Comparison of ENCODE assay signal across 19 cellular contexts in the genomic region with DNA sequence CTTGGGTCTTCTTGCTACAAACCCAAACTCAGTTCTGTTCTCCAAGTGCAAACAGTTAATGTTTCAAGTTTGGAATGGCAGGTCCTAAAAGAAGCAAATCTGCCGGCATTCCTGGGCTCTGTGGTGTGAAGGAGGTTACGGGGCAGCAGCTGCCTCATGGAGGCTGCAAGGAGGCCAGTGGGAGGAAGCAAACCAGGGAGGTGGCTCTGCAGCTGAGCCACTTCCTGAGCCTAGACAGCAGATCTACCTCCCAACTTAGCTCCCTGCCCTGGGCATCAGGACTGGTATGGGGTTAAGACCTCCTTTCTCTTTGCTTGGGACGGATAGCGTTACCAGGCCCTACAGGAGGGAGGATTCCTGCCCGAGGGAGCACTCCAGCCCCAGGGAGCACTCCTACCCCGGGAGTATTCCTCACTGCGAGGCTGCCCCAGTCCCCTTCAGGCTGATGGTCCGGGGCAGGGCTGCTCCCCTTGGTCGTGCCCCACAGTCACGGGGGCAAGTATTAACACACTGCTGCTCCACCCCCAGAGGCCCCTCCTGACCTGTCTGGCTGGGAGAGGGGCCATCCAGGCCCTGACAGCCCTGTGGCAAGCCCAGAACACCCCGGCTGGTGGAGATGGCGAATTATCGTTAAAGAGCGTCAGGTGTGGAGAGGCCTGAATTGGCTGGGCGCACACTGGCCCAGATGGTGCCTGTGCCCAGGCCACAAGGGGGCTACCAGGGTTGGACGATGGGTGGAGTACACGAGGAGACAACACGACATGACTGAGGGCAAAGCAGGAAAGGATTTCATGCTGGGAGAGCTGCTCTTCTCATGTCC.
DNase-seq lines count a peak whose midpoint lies in the region; ATAC-seq and TF ChIP-seq lines count a peak whose summit lies in the region.
"Had no signal": no experiment of that assay in that cellular context is flagged by ENCODE, and none has a peak within 500 bp of the region (broad histone marks: within the 10 kb centered on the region; RNA-seq: fewer than 3 reads in every experiment).

No MANE protein-coding gene starts in this region.

- H3K4ac ChIP-seq in H9 (ENCODE audit: low read depth, low read length) = no peak overlapping the region

- no peak overlapping the region for H3K23ac ChIP-seq in H9 (ENCODE audit: insufficient read length, low read depth, low read length)

- H2AFZ ChIP-seq in H9 (ENCODE audit: low read length) = no peak overlapping the region
- no peak overlapping the region for H2AFZ ChIP-seq in osteoblast (ENCODE audit: low read length)

- H3K27ac Mint-ChIP-seq in H9 (peak overlapping the region in 2 of 3 experiments; percentile 23 to 66; a peak in 2 of 7 replicates), immature natural killer cell (peak overlapping the region in 4 of 6 donors; percentile 56 to 71 (median 58)), T-cell (no peak overlapping the region)
- H3K27ac Mint-ChIP-seq: activated naive CD8-positive, alpha-beta T cell treated with anti-CD3 and anti-CD28 coated beads, Interleukin-2, amount 10 ng/mL, durations not matched to agents 7 days and 5 days; progenitor cell of endocrine pancreas had no signal

- no peaks in the 10 kb centered on the region for H3K79me1 ChIP-seq in H9 (ENCODE audit: insufficient read depth, low read depth, low read length, poor library complexity, severe bottlenecking)

- CTCF ChIA-PET in T-cell (lab: Charles Lee) = no interaction called here

- H3K36me3 Mint-ChIP-seq in H9 (ENCODE audit: insufficient read depth in 1 of 3, low read depth in 3 of 3) (no peaks in the 10 kb centered on the region), immature natural killer cell (peaks cover 3 to 10% (median 10%) of the 10 kb centered on the region in 3 donors), T-cell (peaks cover 20% of the 10 kb centered on the region)

- H2BK15ac ChIP-seq in H9 (ENCODE audit: low read depth, low read length) = no peak overlapping the region

- H3K27me3 Mint-ChIP-seq in H9 (ENCODE audit: low read depth) (no peaks in the 10 kb centered on the region), immature natural killer cell (ENCODE audit: low read depth in 3 of 3) (peaks cover 0 to 6% (median 0%) of the 10 kb centered on the region in 3 donors), T-cell (no peaks in the 10 kb centered on the region)
- H3K27me3 Mint-ChIP-seq: activated naive CD8-positive, alpha-beta T cell treated with anti-CD3 and anti-CD28 coated beads, Interleukin-2, amount 10 ng/mL, durations not matched to agents 7 days and 5 days; CD4-positive, CD25-positive, alpha-beta regulatory T cell; progenitor cell of endocrine pancreas had no signal

- H3K27ac ChIP-seq in H9 (ENCODE audit: insufficient read length, low read depth, low read length) = no peak overlapping the region
- H3K27ac ChIP-seq in osteoblast (ENCODE audit: low read depth, low read length) = no peak overlapping the region
- H3K27ac ChIP-seq in suprapubic skin = no peak overlapping the region
- H3K27ac ChIP-seq: heart right ventricle, left ventricle myocardium inferior, Peyer's patch had no signal

- no peak for TF ChIP-seq EP300 in suprapubic skin (IDR thresholded peaks at IDR 0.05)

- TF ChIP-seq CTCF in H9 (conservative IDR thresholded peaks at IDR 0.05) (no peak), osteoblast (IDR thresholded peaks at IDR 0.05; ENCODE audit: extremely low read depth, low read depth, low read length) (no peak), suprapubic skin (IDR thresholded peaks at IDR 0.05) (no peak)

- H3K27me3 ChIP-seq in H9 (ENCODE audit: insufficient read depth, low read length) (no peaks in the 10 kb centered on the region), osteoblast (ENCODE audit: insufficient read depth, low read length) (no peaks in the 10 kb centered on the region), suprapubic skin (no peaks in the 10 kb centered on the region)
- H3K27me3 ChIP-seq: heart right ventricle, Peyer's patch had no signal

- no peak overlapping the region for H3K14ac ChIP-seq in H9 (ENCODE audit: insufficient read depth, low read length)

- H3K4me3 ChIP-seq in osteoblast (ENCODE audit: insufficient read depth, low read length) (no peak overlapping the region), suprapubic skin (no peak overlapping the region)
- H3K4me3 ChIP-seq: heart right ventricle, left ventricle myocardium inferior, Peyer's patch had no signal

- no peak overlapping the region for H2BK5ac ChIP-seq in H9 (ENCODE audit: insufficient read length, low read length)

- H2BK120ac ChIP-seq in H9 (ENCODE audit: low read depth, low read length, poor library complexity, severe bottlenecking) = no peak overlapping the region

- H3K36me3 ChIP-seq in osteoblast (ENCODE audit: insufficient read depth, low read length) = peaks cover 3% of the 10 kb centered on the region
- no peaks in the 10 kb centered on the region for H3K36me3 ChIP-seq in suprapubic skin
- H3K36me3 ChIP-seq: heart right ventricle, left ventricle myocardium inferior, Peyer's patch had no signal

- no CpG with 5 or more reads among the region's 18 CpGs for WGBS in H9 (ENCODE audit: extremely low coverage, insufficient read length, low lambda C conversion rate)
- 80% methylated on average over 15 of the region's 18 CpGs for WGBS in suprapubic skin

- H4K20me1 ChIP-seq in H9 (ENCODE audit: control insufficient read depth, insufficient read depth, insufficient read length) = no peaks in the 10 kb centered on the region
- H4K20me1 ChIP-seq in osteoblast (ENCODE audit: insufficient read depth, low read length) = peaks cover 3% of the 10 kb centered on the region

- no peak overlapping the region for H2AK5ac ChIP-seq in H9 (ENCODE audit: insufficient read length, low read length)

- H3K4me2 ChIP-seq in H9 (ENCODE audit: insufficient read depth, insufficient read length, low read length) (no peak overlapping the region), osteoblast (ENCODE audit: insufficient read depth, low read length) (no peak overlapping the region)

- peak; percentile 5 for DNase-seq in AG08396 (ENCODE audit: low spot score)
- DNase-seq in H9 = no peak
- no peak for DNase-seq in immature natural killer cell
- peak; percentile 54 for DNase-seq in osteoblast (ENCODE audit: insufficient read length, low spot score, missing footprints)
- no peak for DNase-seq in T-cell
- no peak for DNase-seq in NCI-H526 (lab: John Stamatoyannopoulos, UW)
- DNase-seq in suprapubic skin (ENCODE audit: low spot score in 2 of 2) = no peak
- DNase-seq: activated CD4-positive, alpha-beta T cell treated with anti-CD3 and anti-CD28 coated beads for 1 hour; activated naive CD8-positive, alpha-beta T cell treated with anti-CD3 and anti-CD28 coated beads, Interleukin-2, amount 10 ng/mL, durations not matched to agents 7 days and 5 days; CD4-positive, CD25-positive, alpha-beta regulatory T cell; foreskin fibroblast; heart right ventricle; Karpas-422; left ventricle myocardium inferior; NCI-H1694 treated with DMSO at 0.1 percent for 48 hours; NCI-H2171; NCI-H524 had no signal

- H3K9me3 ChIP-seq in H9 (ENCODE audit: control insufficient read depth, low read depth, low read length) (no peaks in the 10 kb centered on the region), osteoblast (ENCODE audit: low read depth, low read length) (no peaks in the 10 kb centered on the region), suprapubic skin (no peaks in the 10 kb centered on the region)
- H3K9me3 ChIP-seq: heart right ventricle, left ventricle myocardium inferior had no signal

- no peak overlapping the region for H2BK20ac ChIP-seq in H9 (ENCODE audit: low read depth, low read length, poor library complexity, severe bottlenecking)

- no peak for ATAC-seq in T-cell (replicated peaks in 1 of 4)
- ATAC-seq: heart right ventricle had no signal

- no peaks in the 10 kb centered on the region for H3K9me3 Mint-ChIP-seq in H9
- H3K9me3 Mint-ChIP-seq in immature natural killer cell = no peaks in the 10 kb centered on the region
- no peaks in the 10 kb centered on the region for H3K9me3 Mint-ChIP-seq in T-cell
- H3K9me3 Mint-ChIP-seq: activated naive CD8-positive, alpha-beta T cell treated with anti-CD3 and anti-CD28 coated beads, Interleukin-2, amount 10 ng/mL, durations not matched to agents 7 days and 5 days; CD4-positive, CD25-positive, alpha-beta regulatory T cell had no signal

- H4K8ac ChIP-seq in H9 (replicated peaks; ENCODE audit: insufficient read length, low read depth, low read length) = no peak overlapping the region

- no peak for TF ChIP-seq POLR2A in suprapubic skin (IDR thresholded peaks at IDR 0.05)

- no peak overlapping the region for H3K18ac ChIP-seq in H9 (ENCODE audit: insufficient read length, low read depth, low read length)

- H4K5ac ChIP-seq in H9 (ENCODE audit: insufficient read length, low read depth, low read length) = no peak overlapping the region

- no peak overlapping the region for H3K56ac ChIP-seq in H9 (ENCODE audit: insufficient read length, low read depth, low read length)

- H3K4me3 Mint-ChIP-seq in H9 (no peak overlapping the region), immature natural killer cell (no peak overlapping the region), T-cell (no peak overlapping the region)
- H3K4me3 Mint-ChIP-seq: activated naive CD8-positive, alpha-beta T cell treated with anti-CD3 and anti-CD28 coated beads, Interleukin-2, amount 10 ng/mL, durations not matched to agents 7 days and 5 days; CD4-positive, CD25-positive, alpha-beta regulatory T cell had no signal

- H2BK12ac ChIP-seq in H9 (ENCODE audit: insufficient read length, low read depth, low read length) = no peak overlapping the region

- H3K4me1 ChIP-seq in H9 (ENCODE audit: insufficient read depth, low read length) = no peaks in the 10 kb centered on the region
- peaks cover 18% of the 10 kb centered on the region for H3K4me1 ChIP-seq in osteoblast (ENCODE audit: insufficient read depth, low read length)
- peaks cover 7% of the 10 kb centered on the region for H3K4me1 ChIP-seq in suprapubic skin
- H3K4me1 ChIP-seq: Peyer's patch had no signal

- H3K23me2 ChIP-seq in H9 (ENCODE audit: insufficient read length, low read depth, low read length, poor library complexity, severe bottlenecking) = no peaks in the 10 kb centered on the region

- no peak overlapping the region for H3T11ph ChIP-seq in H9 (ENCODE audit: low read length)

- H3K79me2 ChIP-seq in H9 (ENCODE audit: insufficient read depth, low read length) (no peaks in the 10 kb centered on the region), osteoblast (ENCODE audit: insufficient read depth, low read length) (peaks cover 4% of the 10 kb centered on the region)

- POLR2A ChIA-PET in T-cell (lab: Charles Lee) = no interaction called here

- H3K4me1 Mint-ChIP-seq in H9 (no peaks in the 10 kb centered on the region), immature natural killer cell (peaks cover 40 to 67% of the 10 kb centered on the region in 2 donors), T-cell (peaks cover 2 to 8% (median 5%) of the 10 kb centered on the region in 3 donors)

- no peak overlapping the region for H3K9ac ChIP-seq in H9 (ENCODE audit: extremely low read depth, insufficient read length, low read length)

- H4K91ac ChIP-seq in H9 (ENCODE audit: insufficient read length, low read depth, low read length) = no peak overlapping the region

Comparison
In these comparisons a context has a peak if more than half of its experiments do, and no peak if none do; other contexts are left out.
1. DNase-seq: peak in AG08396 (single experiment) and osteoblast (single experiment); none in H9 (single experiment), immature natural killer cell (0 of 3), T-cell (0 of 34), NCI-H526 (0 of 2) and suprapubic skin (0 of 2).
2. H3K27ac Mint-ChIP-seq: peak in H9 (2 of 3) and immature natural killer cell (4 of 6); none in T-cell (0 of 2).